In the genomic region with DNA sequence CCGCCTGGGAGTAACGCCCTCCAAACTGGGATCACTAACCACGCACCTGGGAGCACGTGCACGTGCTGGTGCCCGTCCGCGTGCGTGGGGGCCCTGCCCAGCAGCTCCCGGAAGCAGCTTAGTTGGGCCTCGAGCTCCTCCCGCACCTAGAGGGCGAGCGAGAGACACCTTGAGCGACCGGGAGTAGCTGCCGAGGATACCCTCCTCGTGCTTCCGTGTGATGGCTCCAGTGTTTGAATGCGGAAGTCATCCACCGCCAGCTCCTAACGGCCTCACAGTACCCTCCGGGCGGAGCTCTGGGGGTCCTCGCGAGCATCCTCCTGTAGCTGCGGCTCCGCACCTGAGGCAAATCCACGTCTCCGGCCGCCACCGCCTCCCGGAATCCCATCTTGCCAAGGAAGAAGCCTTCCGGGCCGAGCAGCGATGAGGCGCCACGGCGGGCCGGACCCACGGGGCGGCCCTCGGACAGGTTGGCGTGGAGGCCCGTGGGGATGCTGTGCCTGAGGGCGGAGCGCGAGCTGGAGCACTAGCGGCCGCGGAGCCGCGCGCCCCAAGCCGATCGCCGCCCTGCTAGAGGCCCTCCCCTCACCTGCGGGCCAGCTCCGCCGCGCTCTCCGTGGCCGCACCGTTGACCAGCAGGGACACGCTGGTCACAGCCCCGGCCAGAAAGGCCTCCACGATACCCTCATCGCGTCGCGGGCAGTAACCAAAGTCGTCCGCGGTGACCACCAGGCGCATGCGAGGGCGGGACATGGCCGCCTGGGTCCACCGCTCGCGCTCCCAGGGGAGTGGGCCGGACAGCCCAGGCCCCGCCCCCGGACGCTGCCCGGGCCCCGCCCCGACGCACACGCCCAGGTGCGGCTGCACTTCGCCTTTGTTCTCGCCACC, we compare ENCODE assay signal across 8 cellular contexts. TPM values are rescaled to one million over a fixed set of nuclear protein-coding genes. Genes with fewer than 3 reads are reported as not detected.
DNase-seq lines count a peak whose midpoint lies in the region; ATAC-seq, FAIRE-seq and TF ChIP-seq lines count a peak whose summit lies in the region.

A gene with protein sequence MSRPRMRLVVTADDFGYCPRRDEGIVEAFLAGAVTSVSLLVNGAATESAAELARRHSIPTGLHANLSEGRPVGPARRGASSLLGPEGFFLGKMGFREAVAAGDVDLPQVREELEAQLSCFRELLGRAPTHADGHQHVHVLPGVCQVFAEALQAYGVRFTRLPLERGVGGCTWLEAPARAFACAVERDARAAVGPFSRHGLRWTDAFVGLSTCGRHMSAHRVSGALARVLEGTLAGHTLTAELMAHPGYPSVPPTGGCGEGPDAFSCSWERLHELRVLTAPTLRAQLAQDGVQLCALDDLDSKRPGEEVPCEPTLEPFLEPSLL (minus strand): TSS at position 761 of the 888 bp plus-strand sequence. CDS start 8 bp downstream, at position 753.

- peak; percentile 71 for ATAC-seq in HG02840 (IDR thresholded peaks at IDR 0.05; ENCODE audit: low FRiP score, unreplicated experiment)
- ATAC-seq in activated naive CD8-positive, alpha-beta T cell treated with anti-CD3 and anti-CD28 coated beads, Interleukin-2, amount 50 U/mL, for 24 hours = peak; percentile 84

- H3K27me3 Mint-ChIP-seq in activated naive CD8-positive, alpha-beta T cell treated with anti-CD3 and anti-CD28 coated beads, Interleukin-2, amount 50 U/mL, for 24 hours = no peaks in the 10 kb centered on the region
- H3K27me3 Mint-ChIP-seq in type B pancreatic cell = no peaks in the 10 kb centered on the region

- peaks cover 20% of the 10 kb centered on the region for H3K36me3 Mint-ChIP-seq in activated naive CD8-positive, alpha-beta T cell treated with anti-CD3 and anti-CD28 coated beads, Interleukin-2, amount 50 U/mL, for 24 hours (ENCODE audit: low read depth)
- peaks cover 8% of the 10 kb centered on the region for H3K36me3 Mint-ChIP-seq in type B pancreatic cell

- DNase-seq in GM12891 (ENCODE audit: insufficient read length, low spot score) (peak; percentile 92), NCI-H1436 (lab: John Stamatoyannopoulos, UW) (peak; percentile 93), SW480 (ENCODE audit: low spot score) (peak; percentile 96), cardiac septum (ENCODE audit: low spot score) (peak; percentile 96), posterior cingulate gyrus (peak in 9 of 10 donors; percentile 84 to 99 (median 92)), type B pancreatic cell (ENCODE audit: extremely low spot score, unreplicated experiment) (peak; percentile 97)
- DNase-seq in activated naive CD8-positive, alpha-beta T cell treated with anti-CD3 and anti-CD28 coated beads, Interleukin-2, amount 50 U/mL, for 24 hours = peak; percentile 98

- peak within 1 kb of the TSS; percentile 93 for H3K27ac Mint-ChIP-seq in activated naive CD8-positive, alpha-beta T cell treated with anti-CD3 and anti-CD28 coated beads, Interleukin-2, amount 50 U/mL, for 24 hours
- H3K27ac Mint-ChIP-seq in type B pancreatic cell = peak within 1 kb of the TSS; percentile 83

- H3K4me1 Mint-ChIP-seq in activated naive CD8-positive, alpha-beta T cell treated with anti-CD3 and anti-CD28 coated beads, Interleukin-2, amount 50 U/mL, for 24 hours = peaks cover 45% of the 10 kb centered on the region
- peaks cover 24% of the 10 kb centered on the region for H3K4me1 Mint-ChIP-seq in type B pancreatic cell (ENCODE audit: unreplicated experiment)

- H3K9me3 Mint-ChIP-seq in activated naive CD8-positive, alpha-beta T cell treated with anti-CD3 and anti-CD28 coated beads, Interleukin-2, amount 50 U/mL, for 24 hours = no peaks in the 10 kb centered on the region
- H3K9me3 Mint-ChIP-seq in type B pancreatic cell = no peaks in the 10 kb centered on the region

- intact Hi-C loops in cardiac septum (cut with DNase I) = loop anchor here (5.0 kb wide), 1 partner anchor 37 kb away; no protein-coding TSS in a partner anchor
- intact Hi-C loops in posterior cingulate gyrus (cut with DNase I) = no loop called here

- TF ChIP-seq CTCF in type B pancreatic cell (conservative IDR thresholded peaks at IDR 0.05) = peak; percentile 94

- peak within 1 kb of the TSS; percentile 87 for H3K4me3 Mint-ChIP-seq in activated naive CD8-positive, alpha-beta T cell treated with anti-CD3 and anti-CD28 coated beads, Interleukin-2, amount 50 U/mL, for 24 hours
- peak within 1 kb of the TSS; percentile 91 for H3K4me3 Mint-ChIP-seq in type B pancreatic cell

- FAIRE-seq in GM12891 (lab: Jason Lieb, UNC) = peak; percentile 98

- peak; percentile 76 for TF ChIP-seq POLR2A in GM12891 (IDR thresholded peaks at IDR 0.05; ENCODE audit: low read depth, low read length)

TF ChIP-seq in GM12891, 5 proteins besides CTCF, POLR2A, EP300 and RAD21:
- TF ChIP-seq PAX5 (IDR thresholded peaks at IDR 0.05; ENCODE audit: insufficient read depth, low read length, severe bottlenecking) (no peak), TAF1 (IDR thresholded peaks at IDR 0.05; ENCODE audit: low read depth, low read length) (peak; percentile 74), POLR2AphosphoS5 (IDR thresholded peaks at IDR 0.05; ENCODE audit: low read depth, low read length) (peak; percentile 71), POU2F2 (IDR thresholded peaks at IDR 0.05; ENCODE audit: low read depth, low read length) (0 out of 2 replicates have a peak, but pooled peaks have one; percentile 60), SPI1 (IDR thresholded peaks at IDR 0.05; ENCODE audit: low read depth, low read length) (peak; percentile 79)

RNA-seq across cellular contexts. Expression of the gene that starts here (rescaled TPM):
- 24.5 TPM for polyA plus RNA-seq in GM12891 (2012; ENCODE audit: low read depth, missing spikeins)
- total RNA-seq in cardiac septum = 5.9 TPM
- 20.7 and 24.5 TPM in 2 replicates for total RNA-seq in type B pancreatic cell (ENCODE audit: low replicate concordance)

Comparison
In these comparisons a context has a peak if more than half of its experiments do, and no peak if none do; other contexts are left out.
1. Peak in every context shown above with its lines: DNase-seq and ATAC-seq.